Comparison of ENCODE assay signal across 8 cellular contexts in the genomic region with DNA sequence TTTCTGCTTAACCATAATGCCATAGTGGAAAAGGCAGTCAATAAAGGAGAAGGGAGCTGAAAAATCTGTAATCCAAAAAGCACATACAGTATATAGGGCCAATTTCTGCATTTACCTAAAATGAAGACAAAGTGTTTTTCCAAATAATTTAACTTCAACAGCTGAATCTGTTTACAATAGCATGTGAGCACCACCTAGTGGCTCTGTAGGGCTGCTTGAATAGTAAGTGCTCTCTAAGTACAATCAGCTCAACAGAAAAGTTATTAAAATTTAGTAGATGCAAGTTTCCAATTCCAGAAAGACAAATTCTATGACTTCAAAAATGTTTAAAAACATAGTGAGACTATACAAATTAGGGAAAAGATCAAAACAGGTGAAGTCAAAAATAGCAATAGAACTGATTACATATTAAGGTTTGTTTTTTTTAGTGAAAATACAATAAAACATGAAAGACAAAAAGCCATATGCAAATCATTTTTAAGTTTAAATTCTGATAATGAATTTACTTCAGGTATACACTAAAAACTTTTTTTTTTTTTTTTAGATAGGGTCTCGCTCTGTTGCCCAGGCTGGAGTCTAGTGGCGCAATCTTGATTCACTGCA.
DNase-seq lines count a peak whose midpoint lies in the region; ATAC-seq and TF ChIP-seq lines count a peak whose summit lies in the region.

No MANE protein-coding gene starts in this region.

- H3K9me3 ChIP-seq in heart left ventricle (no peaks in the 10 kb centered on the region), gastrocnemius medialis (no peaks in the 10 kb centered on the region)

- H3K27ac ChIP-seq in heart left ventricle (no peak overlapping the region), gastrocnemius medialis (peak overlapping the region in 1 of 4 donors; percentile 5)

- H3K27me3 ChIP-seq in heart left ventricle (no peaks in the 10 kb centered on the region), gastrocnemius medialis (no peaks in the 10 kb centered on the region)

- DNase-seq in DMS153 (lab: John Stamatoyannopoulos, UW) (peak; percentile 58), OCI-M1 (lab: John Stamatoyannopoulos, UW) (peak; percentile 89), heart left ventricle (peak in 4 of 5 donors; percentile 48 to 64 (median 56)), gastrocnemius medialis (peak; percentile 26 to 45), islet precursor cell (no peak)
- DNase-seq in activated naive CD4-positive, alpha-beta T cell treated with Interleukin-2 at 50 U/mL for 16 hours, result peak; percentile 49

- peak; percentile 71 for TF ChIP-seq RAD21 in Ishikawa (IDR thresholded peaks at IDR 0.05; ENCODE audit: low read depth)

- H3K4me3 ChIP-seq in heart left ventricle (no peak overlapping the region), gastrocnemius medialis (no peak overlapping the region)

- H3K4me1 ChIP-seq in heart left ventricle, result peaks cover 0 to 7% (median 0%) of the 10 kb centered on the region in 12 donors
- peaks cover 0 to 4% of the 10 kb centered on the region in 2 donors for H3K4me1 ChIP-seq in gastrocnemius medialis

- ATAC-seq in heart left ventricle (peak in 3 of 4 donors; percentile 51 to 62 (median 58)), gastrocnemius medialis (peak; percentile 46 to 68), GM18511 (IDR thresholded peaks at IDR 0.05; ENCODE audit: unreplicated experiment) (no peak)

- TF ChIP-seq CTCF in heart left ventricle (IDR thresholded peaks at IDR 0.05) (peak; percentile 62 to 87 (median 82)), gastrocnemius medialis (IDR thresholded peaks at IDR 0.05 in 4 of 5, conservative IDR thresholded peaks at IDR 0.05 in 1 of 5) (peak; percentile 43 to 78 (median 63))

- intact Hi-C loops in heart left ventricle (cut with DNase I), result loop anchor here in 8 of 10 donors (1.0 to 10.0 kb wide), 16 partner anchors 95 to 1147 kb away; a partner anchor contains a TSS
- intact Hi-C loops in gastrocnemius medialis (cut with DNase I; ENCODE audit: low total_unique reads), result loop anchor here (1.0 to 5.0 kb wide), 3 partner anchors 92 to 1095 kb away; no protein-coding TSS in a partner anchor

- H3K36me3 ChIP-seq in heart left ventricle, result no peaks in the 10 kb centered on the region
- H3K36me3 ChIP-seq in gastrocnemius medialis, result no peaks in the 10 kb centered on the region

- no peak for TF ChIP-seq EP300 in Ishikawa (IDR thresholded peaks at IDR 0.05; ENCODE audit: borderline replicate concordance)

- 93 to 98% (median 95%) methylated on average over 2 of the region's 2 CpGs for WGBS in heart left ventricle, 4 donors

- no peak for TF ChIP-seq POLR2A in heart left ventricle (IDR thresholded peaks at IDR 0.05)
- TF ChIP-seq POLR2A in gastrocnemius medialis (IDR thresholded peaks at IDR 0.05), result no peak

- in situ Hi-C loops in gastrocnemius medialis (cut with MboI; ENCODE audit: low sequenced_read_pairs in 4 of 4), result loop anchor here in 3 of 4 donors (25.0 kb wide), 1 partner anchor 1103 kb away; no protein-coding TSS in a partner anchor

TF ChIP-seq in Ishikawa, 13 proteins besides CTCF, POLR2A, EP300 and RAD21:
- TF ChIP-seq TEAD4 (IDR thresholded peaks at IDR 0.05) (no peak), CREB1 (IDR thresholded peaks at IDR 0.05; ENCODE audit: low read depth) (no peak), NFIC (IDR thresholded peaks at IDR 0.05) (no peak), YY1 (IDR thresholded peaks at IDR 0.05; ENCODE audit: low read depth) (no peak)
